ENCODE assay signal across 9 cellular contexts in the genomic region with DNA sequence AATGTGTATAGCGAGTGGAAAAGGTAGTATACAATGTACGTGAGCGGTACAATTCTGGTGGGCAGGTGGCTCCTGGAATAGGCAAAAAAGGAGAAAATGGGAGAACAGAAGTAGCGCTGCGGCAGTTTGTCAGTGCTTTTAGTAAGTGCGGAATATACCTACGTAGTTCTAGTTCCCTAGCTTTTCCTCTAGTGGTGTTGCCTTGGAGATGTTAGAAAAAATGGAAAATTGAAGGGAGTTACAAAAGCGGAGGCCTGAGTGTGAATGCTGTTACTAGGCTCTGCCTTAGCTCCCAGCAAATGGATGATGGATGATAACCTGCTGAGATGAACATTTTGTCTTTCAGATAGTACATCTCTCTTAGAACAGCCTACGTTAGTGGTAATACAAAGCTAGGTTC. TPM values are rescaled to one million over a fixed set of nuclear protein-coding genes. Genes with fewer than 3 reads are reported as not detected.
DNase-seq lines count a peak whose midpoint lies in the region; ATAC-seq and TF ChIP-seq lines count a peak whose summit lies in the region.
"Had no signal": no experiment of that assay in that cellular context is flagged by ENCODE, and none has a peak within 500 bp of the region (broad histone marks: within the 10 kb centered on the region; RNA-seq: fewer than 3 reads in every experiment).

No MANE protein-coding gene starts in this region.

- H2AFZ ChIP-seq in hepatocyte, result peak overlapping the region; percentile 67

- peak overlapping the region; percentile 92 for H3K27ac ChIP-seq in hepatocyte

- peaks cover 49% of the 10 kb centered on the region for H3K79me2 ChIP-seq in hepatocyte

- H3K9me2 ChIP-seq in hepatocyte (replicated peaks; ENCODE audit: insufficient read depth), result no peaks in the 10 kb centered on the region

- H3K27ac Mint-ChIP-seq in activated CD4-positive, alpha-beta T cell treated with anti-CD3 and anti-CD28 coated beads, Interleukin-2, amount 10 ng/mL, durations not matched to agents 7 days and 5 days, result no peak overlapping the region
- no peak overlapping the region for H3K27ac Mint-ChIP-seq in WTC11
- no peak overlapping the region for H3K27ac Mint-ChIP-seq in stimulated activated naive B cell treated with anti-CD40 and anti-IgM and Interleukin-4, amounts not matched to agents 10 μg/mL and 1 μg/mL and 100 μg/mL, for 72 hours

- no peaks in the 10 kb centered on the region for H3K36me3 Mint-ChIP-seq in activated CD4-positive, alpha-beta T cell treated with anti-CD3 and anti-CD28 coated beads, Interleukin-2, amount 10 ng/mL, durations not matched to agents 7 days and 5 days (ENCODE audit: low read depth)
- H3K36me3 Mint-ChIP-seq in WTC11, result peaks cover 4% of the 10 kb centered on the region
- H3K36me3 Mint-ChIP-seq in stimulated activated naive B cell treated with anti-CD40 and anti-IgM and Interleukin-4, amounts not matched to agents 10 μg/mL and 1 μg/mL and 100 μg/mL, for 72 hours, result no peaks in the 10 kb centered on the region

- H3K9me3 ChIP-seq in hepatocyte (ENCODE audit: low read depth), result no peaks in the 10 kb centered on the region

- peaks cover 6% of the 10 kb centered on the region for H3K4me1 ChIP-seq in hepatocyte (ENCODE audit: insufficient read depth)

- H3K4me3 Mint-ChIP-seq in activated CD4-positive, alpha-beta T cell treated with anti-CD3 and anti-CD28 coated beads, Interleukin-2, amount 10 ng/mL, durations not matched to agents 7 days and 5 days, result peak overlapping the region; percentile 79
- H3K4me3 Mint-ChIP-seq in WTC11, result peak overlapping the region; percentile 84
- H3K4me3 Mint-ChIP-seq in stimulated activated naive B cell treated with anti-CD40 and anti-IgM and Interleukin-4, amounts not matched to agents 10 μg/mL and 1 μg/mL and 100 μg/mL, for 72 hours, result peak overlapping the region; percentile 81 to 97

- no peaks in the 10 kb centered on the region for H3K27me3 ChIP-seq in hepatocyte

- TF ChIP-seq CTCF in WTC11 (IDR thresholded peaks at IDR 0.05), result no peak
- TF ChIP-seq CTCF in hepatocyte (IDR thresholded peaks at IDR 0.05; ENCODE audit: poor library complexity), result no peak

- peak overlapping the region; percentile 42 for H3K4me3 ChIP-seq in hepatocyte

- H3K9me3 Mint-ChIP-seq in activated CD4-positive, alpha-beta T cell treated with anti-CD3 and anti-CD28 coated beads, Interleukin-2, amount 10 ng/mL, durations not matched to agents 7 days and 5 days, result no peaks in the 10 kb centered on the region
- peaks cover 2% of the 10 kb centered on the region for H3K9me3 Mint-ChIP-seq in WTC11
- no peaks in the 10 kb centered on the region for H3K9me3 Mint-ChIP-seq in stimulated activated naive B cell treated with anti-CD40 and anti-IgM and Interleukin-4, amounts not matched to agents 10 μg/mL and 1 μg/mL and 100 μg/mL, for 72 hours

- no peaks in the 10 kb centered on the region for H3K36me3 ChIP-seq in hepatocyte (replicated peaks; ENCODE audit: insufficient read depth, low read depth)

- no peak for DNase-seq in activated CD4-positive, alpha-beta T cell treated with anti-CD3 and anti-CD28 coated beads, Interleukin-2, amount 10 ng/mL, durations not matched to agents 7 days and 5 days
- no peak for DNase-seq in activated CD4-positive, alpha-beta T cell treated with anti-CD3 and anti-CD28 coated beads, Interleukin-2, amount 50 U/mL, for 48 hours
- DNase-seq in WTC11 (ENCODE audit: low spot score) (no peak), hepatocyte (ENCODE audit: low spot score) (no peak), NAMALWA (ENCODE audit: low spot score) (no peak), NCI-H1694 treated with DMSO at 0.1 percent for 48 hours (lab: John Stamatoyannopoulos, UW) (no peak)
- DNase-seq in stimulated activated naive B cell treated with anti-CD40 and anti-IgM and Interleukin-4, amounts not matched to agents 10 μg/mL and 1 μg/mL and 100 μg/mL, for 72 hours, result no peak
- DNase-seq: NCI-H2081 treated with DMSO at 0.1 percent for 48 hours had no signal

- no peak for ATAC-seq in WTC11
- no peak for ATAC-seq in stimulated activated naive B cell treated with anti-CD40 and anti-IgM and Interleukin-4, amounts not matched to agents 10 μg/mL and 1 μg/mL and 100 μg/mL, for 72 hours (replicated peaks)
- no peak for ATAC-seq in GM21360 (IDR thresholded peaks at IDR 0.05; ENCODE audit: unreplicated experiment)

- POLR2A ChIA-PET in activated CD4-positive, alpha-beta T cell treated with anti-CD3 and anti-CD28 coated beads, Interleukin-2, amount 10 ng/mL, durations not matched to agents 7 days and 5 days (lab: Charles Lee), result no interaction called here
- POLR2A ChIA-PET in WTC11 (lab: Charles Lee), result interaction anchor here (0.6 to 1.6 kb wide), 2 partner anchors 20 to 144 kb away, joined by 3 read pairs; no protein-coding TSS in a partner anchor

- peak overlapping the region; percentile 70 for H3K4me2 ChIP-seq in hepatocyte

- H3K27me3 Mint-ChIP-seq in activated CD4-positive, alpha-beta T cell treated with anti-CD3 and anti-CD28 coated beads, Interleukin-2, amount 10 ng/mL, durations not matched to agents 7 days and 5 days, result peaks cover 8% of the 10 kb centered on the region
- 0 out of 2 replicates have a peak, but pooled peaks cover 2% of the 10 kb centered on the region for H3K27me3 Mint-ChIP-seq in WTC11 (ENCODE audit: low read depth)
- H3K27me3 Mint-ChIP-seq in stimulated activated naive B cell treated with anti-CD40 and anti-IgM and Interleukin-4, amounts not matched to agents 10 μg/mL and 1 μg/mL and 100 μg/mL, for 72 hours, result peaks cover under 1 to 6% of the 10 kb centered on the region in 2 donors

- WGBS in hepatocyte (ENCODE audit: low lambda C conversion rate, missing lambda C conversion rate), result 91% methylated on average over 9 of the region's 9 CpGs

- CTCF ChIA-PET in activated CD4-positive, alpha-beta T cell treated with anti-CD3 and anti-CD28 coated beads, Interleukin-2, amount 10 ng/mL, durations not matched to agents 7 days and 5 days (lab: Charles Lee), result interaction anchor here (0.8 to 1.4 kb wide), 4 partner anchors 15 to 33 kb away, joined by 3 to 4 read pairs (median 4); partner anchors contain the start of gene EML5
- CTCF ChIA-PET in WTC11 (lab: Charles Lee), result interaction anchor here (1.7 kb wide), 1 partner anchor 33 kb away, joined by 6 read pairs; the partner anchor contains the start of gene EML5

- H4K20me1 ChIP-seq in hepatocyte (ENCODE audit: insufficient read depth, poor library complexity, severe bottlenecking), result no peaks in the 10 kb centered on the region

- H3K4me1 Mint-ChIP-seq in activated CD4-positive, alpha-beta T cell treated with anti-CD3 and anti-CD28 coated beads, Interleukin-2, amount 10 ng/mL, durations not matched to agents 7 days and 5 days, result peaks cover 16% of the 10 kb centered on the region
- peaks cover 17% of the 10 kb centered on the region for H3K4me1 Mint-ChIP-seq in WTC11
- peaks cover 13 to 23% of the 10 kb centered on the region in 2 donors for H3K4me1 Mint-ChIP-seq in stimulated activated naive B cell treated with anti-CD40 and anti-IgM and Interleukin-4, amounts not matched to agents 10 μg/mL and 1 μg/mL and 100 μg/mL, for 72 hours

TF ChIP-seq in WTC11, 78 proteins besides CTCF, POLR2A, EP300 and RAD21 (continues in another document):
- no peak for TF ChIP-seq GABPB1 (CRISPR knock-in tag; IDR thresholded peaks at IDR 0.05)
- no peak for TF ChIP-seq JAZF1 (CRISPR knock-in tag; IDR thresholded peaks at IDR 0.05)
- TF ChIP-seq RORB (CRISPR knock-in tag; IDR thresholded peaks at IDR 0.05), result no peak
- TF ChIP-seq MYBL2 (CRISPR knock-in tag; IDR thresholded peaks at IDR 0.05), result no peak
- no peak for TF ChIP-seq NFATC4 (CRISPR knock-in tag; IDR thresholded peaks at IDR 0.05)
- TF ChIP-seq ZNF423 (CRISPR knock-in tag; IDR thresholded peaks at IDR 0.05), result no peak
- TF ChIP-seq EMX1 (CRISPR knock-in tag; IDR thresholded peaks at IDR 0.05), result no peak
- no peak for TF ChIP-seq CBFB (CRISPR knock-in tag; IDR thresholded peaks at IDR 0.05; ENCODE audit: low read depth)
- TF ChIP-seq ESRRA (CRISPR knock-in tag; IDR thresholded peaks at IDR 0.05; ENCODE audit: borderline replicate concordance), result no peak
- TF ChIP-seq GTF2I (CRISPR knock-in tag; conservative IDR thresholded peaks at IDR 0.05), result no peak
- TF ChIP-seq STAT6 (CRISPR knock-in tag; conservative IDR thresholded peaks at IDR 0.05; ENCODE audit: low read depth), result no peak
- TF ChIP-seq ATF3 (CRISPR knock-in tag; conservative IDR thresholded peaks at IDR 0.05), result no peak

RNA-seq across cellular contexts. Expression of gene TTC8, which starts 1.1 kb away (rescaled TPM):
- 1 to 10 TPM in 1 of 2 experiments, under 1 TPM in 1; 0.79 to 1.5 TPM for total RNA-seq in activated CD4-positive, alpha-beta T cell treated with anti-CD3 and anti-CD28 coated beads, Interleukin-2, amount 10 ng/mL, durations not matched to agents 7 days and 5 days
- total RNA-seq in WTC11 (2021) (13.8 to 15.5 TPM (median 14.8 TPM) in 3 replicates), hepatocyte (18.4 and 25.6 TPM in 2 replicates)
- polyA plus RNA-seq in hepatocyte, result 21.4 and 23.0 TPM in 2 replicates

RNA-seq across cellular contexts. Expression of gene EML5, which starts 32.8 kb away (rescaled TPM):
- 1 to 10 TPM; 2.6 TPM for total RNA-seq in activated CD4-positive, alpha-beta T cell treated with anti-CD3 and anti-CD28 coated beads, Interleukin-2, amount 10 ng/mL, durations not matched to agents 7 days and 5 days
- 0.66 to 1.2 TPM (median 0.85 TPM) in 3 replicates for total RNA-seq in WTC11 (2021)
- total RNA-seq in hepatocyte, result 1.1 and 1.4 TPM in 2 replicates
- polyA plus RNA-seq in hepatocyte, result 0.15 TPM in 1 of 2 replicates, not detected in the other
